ENCODE assay signal across 9 cellular contexts in the genomic region with DNA sequence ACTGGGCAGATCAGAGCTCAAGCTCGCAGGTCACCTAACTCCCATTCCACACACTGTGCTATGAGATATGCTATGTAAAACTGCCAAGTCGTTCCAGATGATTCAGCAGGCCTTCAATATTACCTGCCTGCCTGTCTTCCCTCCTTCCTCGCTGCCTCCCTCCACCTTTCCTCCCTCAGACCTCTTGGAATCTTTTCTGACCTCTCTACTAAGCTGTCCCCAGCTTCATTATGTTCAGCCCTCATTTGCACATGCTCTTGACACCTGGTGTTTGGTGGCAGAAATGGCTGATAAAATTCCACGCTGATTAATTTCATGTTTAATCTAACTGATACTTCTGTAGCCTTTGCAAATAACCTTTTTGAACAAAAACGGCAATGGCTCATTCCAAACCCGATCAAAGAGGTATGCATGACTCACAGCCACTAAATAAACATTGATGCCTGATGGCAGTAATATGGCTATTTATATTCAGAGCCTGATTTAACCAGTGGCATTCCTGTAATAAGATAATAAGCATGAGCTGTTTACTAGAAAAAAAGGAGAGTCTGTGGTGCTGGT.
A peak's percentile ranks its signal among the peaks of the same experiment; 100 is the strongest.
DNase-seq lines count a peak whose midpoint lies in the region; ATAC-seq, FAIRE-seq and TF ChIP-seq lines count a peak whose summit lies in the region.
"Had no signal": no experiment of that assay in that cellular context is flagged by ENCODE, and none has a peak within 500 bp of the region (broad histone marks: within the 10 kb centered on the region; RNA-seq: fewer than 3 reads in every experiment).

No MANE protein-coding gene starts in this region.

- H2AFZ ChIP-seq in H1 (ENCODE audit: low read length) (no peak overlapping the region), H9 (ENCODE audit: low read length) (no peak overlapping the region)

- H3T11ph ChIP-seq in H9 (ENCODE audit: low read length), result no peak overlapping the region

- H3K27me3 Mint-ChIP-seq in H9 (ENCODE audit: low read depth), result peaks cover 2% of the 10 kb centered on the region

- H3K18ac ChIP-seq in H1 (ENCODE audit: extremely low read depth, low read length) (no peak overlapping the region), H9 (ENCODE audit: insufficient read length, low read depth, low read length) (no peak overlapping the region)

- H2BK120ac ChIP-seq in H1 (replicated peaks; ENCODE audit: low read depth, low read length), result no peak overlapping the region
- no peak overlapping the region for H2BK120ac ChIP-seq in H9 (ENCODE audit: low read depth, low read length, poor library complexity, severe bottlenecking)

- H4K20me1 ChIP-seq in H1 (replicated peaks in 1 of 2; ENCODE audit: control insufficient read depth in 1 of 2, insufficient read depth in 2 of 2, low read length in 2 of 2), result no peaks in the 10 kb centered on the region
- H4K20me1 ChIP-seq in H9 (ENCODE audit: control insufficient read depth, insufficient read depth, insufficient read length), result no peaks in the 10 kb centered on the region

- FAIRE-seq in H1 (lab: Jason Lieb, UNC), result no peak

- no peaks in the 10 kb centered on the region; a peak in 1 of 4 replicates for H3K9me3 ChIP-seq in H1 (ENCODE audit: insufficient read depth in 2 of 2, low read depth in 1 of 2, low read length in 1 of 2)
- no peaks in the 10 kb centered on the region for H3K9me3 ChIP-seq in H9 (ENCODE audit: control insufficient read depth, low read depth, low read length)

- H2BK12ac ChIP-seq in H1 (ENCODE audit: low read depth, low read length) (no peak overlapping the region), H9 (ENCODE audit: insufficient read length, low read depth, low read length) (no peak overlapping the region)

- DNase-seq in HCEC 1CT (peak; percentile 1), NCI-H69 (lab: John Stamatoyannopoulos, UW) (peak; percentile 55), H1 (ENCODE audit: low read depth in 1 of 2, low spot score in 2 of 2) (no peak), H9 (no peak)
- no peak for DNase-seq in activated naive CD4-positive, alpha-beta T cell treated with Interleukin-2 at 50 U/mL for 16 hours
- DNase-seq: stimulated activated CD4-positive, alpha-beta T cell treated with anti-CD3 and anti-CD28 coated beads, Interleukin-1b, Interleukin-23, amount 100 ng/mL, for 48 hours had no signal

- H3K23me2 ChIP-seq in H1 (ENCODE audit: low read depth, low read length) (no peaks in the 10 kb centered on the region), H9 (ENCODE audit: insufficient read length, low read depth, low read length, poor library complexity, severe bottlenecking) (no peaks in the 10 kb centered on the region)

- H3K27ac ChIP-seq in H1 (ENCODE audit: low read depth, low read length) (no peak overlapping the region), rectal smooth muscle tissue (ENCODE audit: low read depth, low read length) (peak overlapping the region; percentile 21), H9 (ENCODE audit: insufficient read length, low read depth, low read length) (no peak overlapping the region)

- no peaks in the 10 kb centered on the region for H3K36me3 Mint-ChIP-seq in H9 (ENCODE audit: insufficient read depth in 1 of 3, low read depth in 3 of 3)

- no peak overlapping the region for H4K91ac ChIP-seq in H1 (replicated peaks; ENCODE audit: insufficient read length, low read length)
- no peak overlapping the region for H4K91ac ChIP-seq in H9 (ENCODE audit: insufficient read length, low read depth, low read length)

- TF ChIP-seq POLR2A in H1 (IDR thresholded peaks at IDR 0.05; ENCODE audit: control extremely low read depth in 1 of 2, low read depth in 2 of 2, low read length in 2 of 2), result no peak

- H2AK5ac ChIP-seq in H1 (ENCODE audit: low read depth, low read length) (no peak overlapping the region), H9 (ENCODE audit: insufficient read length, low read length) (no peak overlapping the region)

- H3K4me1 ChIP-seq in H1 (replicated peaks in 1 of 4; ENCODE audit: control insufficient read depth in 3 of 4, insufficient read depth in 4 of 4, low read length in 3 of 4) (no peaks in the 10 kb centered on the region), rectal smooth muscle tissue (ENCODE audit: control insufficient read depth, insufficient read depth, low read length) (peaks cover 8% of the 10 kb centered on the region), H9 (ENCODE audit: insufficient read depth, low read length) (no peaks in the 10 kb centered on the region; the same call in 1 of the 2 replicates)

- H3K23ac ChIP-seq in H1 (ENCODE audit: insufficient read length) (no peak overlapping the region), H9 (ENCODE audit: insufficient read length, low read depth, low read length) (no peak overlapping the region)

- H3K9me3 Mint-ChIP-seq in H9, result no peaks in the 10 kb centered on the region; a peak in 1 of 5 replicates

- no peak for TF ChIP-seq CTCF in H1 (IDR thresholded peaks at IDR 0.05; ENCODE audit: control extremely low read depth in 1 of 3, insufficient read depth in 1 of 3, low read depth in 1 of 3, low read length in 3 of 3)
- TF ChIP-seq CTCF in H9 (conservative IDR thresholded peaks at IDR 0.05), result no peak

- H3K4me3 Mint-ChIP-seq in H9, result no peak overlapping the region

- no peak overlapping the region for H2BK5ac ChIP-seq in H1 (ENCODE audit: low read depth, low read length)
- H2BK5ac ChIP-seq in H9 (ENCODE audit: insufficient read length, low read length), result no peak overlapping the region

- H3K4me2 ChIP-seq in H1 (ENCODE audit: insufficient read depth in 1 of 2, low read depth in 2 of 2, low read length in 2 of 2) (no peak overlapping the region), H9 (ENCODE audit: insufficient read depth, insufficient read length, low read length) (no peak overlapping the region)

- H3K4me3 ChIP-seq in H1 (ENCODE audit: extremely low read depth in 1 of 4, insufficient read depth in 2 of 4, low read depth in 3 of 4, low read length in 4 of 4) (no peak overlapping the region), rectal smooth muscle tissue (ENCODE audit: low read length) (no peak overlapping the region)

- H3K4ac ChIP-seq in H1 (replicated peaks; ENCODE audit: insufficient read length, low read depth, low read length) (no peak overlapping the region), H9 (ENCODE audit: low read depth, low read length) (no peak overlapping the region)

- H4K8ac ChIP-seq in H1 (ENCODE audit: extremely low read depth, insufficient read depth, low read length), result no peak overlapping the region
- H4K8ac ChIP-seq in H9 (replicated peaks; ENCODE audit: insufficient read length, low read depth, low read length), result no peak overlapping the region

- peaks cover 11 to 16% of the 10 kb centered on the region in 2 experiments for H3K4me1 Mint-ChIP-seq in H9

- no peak for ATAC-seq in GM21367 (IDR thresholded peaks at IDR 0.05; ENCODE audit: unreplicated experiment)
- no peak for ATAC-seq in HG02852 (IDR thresholded peaks at IDR 0.05; ENCODE audit: unreplicated experiment)

- POLR2A ChIA-PET in H1 (lab: Charles Lee; ENCODE audit: partially characterized antibody), result interaction anchor here (1.8 to 1.9 kb wide), 2 partner anchors 22 to 131 kb away, joined by 4 to 5 read pairs; partner anchors contain the start of gene EGLN3

- WGBS in H1 (ENCODE audit: extremely low coverage in 1 of 2, insufficient coverage in 1 of 2, insufficient read length in 1 of 2, insufficient replicate concordance in 2 of 2, low coverage in 1 of 2, low lambda C conversion rate in 2 of 2, missing lambda C conversion rate in 1 of 2), 2 experiments, result 87% methylated on average over 6 of the region's 6 CpGs; no CpG with 5 or more reads in 1 of the 2 experiments
- no CpG with 5 or more reads among the region's 6 CpGs for WGBS in H9 (ENCODE audit: extremely low coverage, insufficient read length, low lambda C conversion rate)

- no peaks in the 10 kb centered on the region for H3K36me3 ChIP-seq in H1 (ENCODE audit: control insufficient read depth in 2 of 4, insufficient read depth in 4 of 4, low read length in 3 of 4)
- no peaks in the 10 kb centered on the region for H3K36me3 ChIP-seq in rectal smooth muscle tissue (ENCODE audit: control insufficient read depth, insufficient read depth, low read length)

- CTCF ChIA-PET in H1 (lab: Charles Lee; ENCODE audit: partially characterized antibody), result interaction anchor here (0.9 to 2.9 kb wide), 5 partner anchors 17 to 241 kb away, joined by 3 to 9 read pairs (median 5); no protein-coding TSS in a partner anchor

- no peak for TF ChIP-seq EP300 in H1 (IDR thresholded peaks at IDR 0.05; ENCODE audit: borderline replicate concordance in 1 of 2, low read depth in 2 of 2, low read length in 2 of 2)

- H3K14ac ChIP-seq in H1 (ENCODE audit: insufficient read length) (no peak overlapping the region), H9 (ENCODE audit: insufficient read depth, low read length) (no peak overlapping the region)

- H3K27me3 ChIP-seq in H1 (replicated peaks in 1 of 4; ENCODE audit: control insufficient read depth in 3 of 4, extremely low read depth in 1 of 4, insufficient read depth in 3 of 4, low read length in 3 of 4) (no peaks in the 10 kb centered on the region), rectal smooth muscle tissue (ENCODE audit: control insufficient read depth, insufficient read depth, low read length) (no peaks in the 10 kb centered on the region), H9 (ENCODE audit: insufficient read depth, low read length) (no peaks in the 10 kb centered on the region)

- H3K79me1 ChIP-seq in H1 (ENCODE audit: low read depth, low read length) (no peaks in the 10 kb centered on the region), H9 (ENCODE audit: insufficient read depth, low read depth, low read length, poor library complexity, severe bottlenecking) (no peaks in the 10 kb centered on the region)

- TF ChIP-seq RAD21 in H1 (IDR thresholded peaks at IDR 0.05 in 1 of 2, conservative IDR thresholded peaks at IDR 0.05 in 1 of 2; ENCODE audit: low read depth in 2 of 2, low read length in 2 of 2), result no peak

- H3K56ac ChIP-seq in H1 (replicated peaks; ENCODE audit: insufficient read length, low read depth, low read length) (no peak overlapping the region), H9 (ENCODE audit: insufficient read length, low read depth, low read length) (no peak overlapping the region)

- H4K5ac ChIP-seq in H1 (ENCODE audit: insufficient read length, low read depth, low read length) (no peak overlapping the region), H9 (ENCODE audit: insufficient read length, low read depth, low read length) (no peak overlapping the region)

- H3K9ac ChIP-seq in H1 (replicated peaks in 1 of 4; ENCODE audit: extremely low read depth in 1 of 4, low read depth in 3 of 4, low read length in 3 of 4) (no peak overlapping the region), rectal smooth muscle tissue (ENCODE audit: low read length) (no peak overlapping the region), H9 (ENCODE audit: extremely low read depth, insufficient read length, low read length) (no peak overlapping the region)

- no peak overlapping the region for H2BK20ac ChIP-seq in H1 (ENCODE audit: low read length)
- H2BK20ac ChIP-seq in H9 (ENCODE audit: low read depth, low read length, poor library complexity, severe bottlenecking), result no peak overlapping the region

- no peak overlapping the region; a peak in 1 of 7 replicates for H3K27ac Mint-ChIP-seq in H9

- H2BK15ac ChIP-seq in H1 (ENCODE audit: low read length), result peak overlapping the region; percentile 22; the same call in 1 of the 2 replicates
- no peak overlapping the region for H2BK15ac ChIP-seq in H9 (ENCODE audit: low read depth, low read length)

- H3K79me2 ChIP-seq in H1 (ENCODE audit: control insufficient read depth in 1 of 2, insufficient read depth in 2 of 2, low read length in 2 of 2) (no peaks in the 10 kb centered on the region), H9 (ENCODE audit: insufficient read depth, low read length) (no peaks in the 10 kb centered on the region)

Comparison
In these comparisons a context has a peak if more than half of its experiments do, and no peak if none do; other contexts are left out.
1. DNase-seq: peak in HCEC 1CT (single experiment) and NCI-H69 (single experiment); none in H1 (0 of 2), H9 (single experiment) and activated naive CD4-positive, alpha-beta T cell treated with Interleukin-2 at 50 U/mL for 16 hours (single experiment).